Comparison of ENCODE assay signal across 16 cellular contexts in the genomic region with DNA sequence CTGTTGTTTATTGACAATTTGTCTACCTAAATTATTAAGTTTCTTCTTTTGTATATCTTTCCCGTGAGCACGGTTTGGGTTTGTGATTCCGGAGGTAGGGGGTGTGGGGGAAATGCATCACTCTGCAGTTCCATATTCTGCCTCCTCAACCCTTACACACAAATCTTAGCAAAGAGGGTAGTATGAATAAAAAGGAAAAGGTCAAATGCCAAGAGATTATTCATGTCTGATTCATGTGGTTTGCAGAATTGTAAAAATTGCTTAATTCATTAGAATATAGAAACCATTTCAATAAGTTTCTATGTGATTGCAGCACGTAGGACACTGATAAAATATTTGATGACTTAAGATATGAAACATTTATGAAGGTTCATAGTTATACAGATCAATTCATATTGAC.
"Had no signal": no experiment of that assay in that cellular context is flagged by ENCODE, and none has a peak within 500 bp of the region (broad histone marks: within the 10 kb centered on the region; RNA-seq: fewer than 3 reads in every experiment).

No MANE protein-coding gene starts in this region.

- H3K27ac Mint-ChIP-seq: activated CD4-positive, alpha-beta memory T cell treated with anti-CD3 and anti-CD28 coated beads for 36 hours; activated naive CD8-positive, alpha-beta T cell; T-helper 2 cell treated with Interferon-gamma antibody and Interleukin-4, amounts not matched to agents 5 μg/mL and 100 μg/mL, for 36 hours had no signal

- H3K4me1 ChIP-seq: left lung, pancreas, stomach had no signal

- H3K27me3 Mint-ChIP-seq: activated CD4-positive, alpha-beta memory T cell treated with anti-CD3 and anti-CD28 coated beads for 36 hours; activated naive CD8-positive, alpha-beta T cell had no signal

- ATAC-seq: activated T-cell treated with anti-CD3 and anti-CD28 coated beads, Interleukin-2, amount 50 U/mL, for 4 hours; left lung; pancreas had no signal

- H3K27ac ChIP-seq: cardiac muscle cell, left lung, pancreas, skin epidermis, stomach, thoracic aorta had no signal

- DNase-seq: activated CD4-positive, alpha-beta memory T cell treated with anti-CD3 and anti-CD28 coated beads for 36 hours; activated CD4-positive, CD25-positive, alpha-beta regulatory T cell treated with anti-CD3 and anti-CD28 coated beads, Interleukin-2, amount 50 U/mL, for 72 hours; activated gamma-delta T cell; activated T-cell treated with anti-CD3 and anti-CD28 coated beads, Interleukin-2, amount 50 U/mL, for 4 hours; foreskin melanocyte; head of caudate nucleus; left lung; pancreas; stimulated activated CD4-positive, alpha-beta T cell treated with anti-CD3 and anti-CD28 coated beads, Interleukin-4, amount 100 ng/mL, for 4 hours; stomach; SW 1271 had no signal

- H3K4me3 Mint-ChIP-seq: activated CD4-positive, alpha-beta memory T cell treated with anti-CD3 and anti-CD28 coated beads for 36 hours; activated naive CD8-positive, alpha-beta T cell; activated T-cell treated with anti-CD3 and anti-CD28 coated beads, Interleukin-2, amount 50 U/mL, for 4 hours; T-helper 2 cell treated with Interferon-gamma antibody and Interleukin-4, amounts not matched to agents 5 μg/mL and 100 μg/mL, for 36 hours had no signal

- H3K4me3 ChIP-seq: cardiac muscle cell, left lung, pancreas, skin epidermis, stomach, thoracic aorta had no signal

- H3K9me3 ChIP-seq: pancreas had no signal

- H3K36me3 Mint-ChIP-seq: activated CD4-positive, alpha-beta memory T cell treated with anti-CD3 and anti-CD28 coated beads for 36 hours; activated naive CD8-positive, alpha-beta T cell had no signal

- H3K36me3 ChIP-seq: cardiac muscle cell, left lung, pancreas, stomach, thoracic aorta had no signal

- H3K27me3 ChIP-seq: cardiac muscle cell, left lung, pancreas, stomach had no signal
